25 cellular contexts compared by ENCODE assay signal in genomic region chr2:60485550-60485949, GRCh38.
A peak's percentile ranks its signal among the peaks of the same experiment; 100 is the strongest.
DNase-seq lines count a peak whose midpoint lies in the region; ATAC-seq, FAIRE-seq and TF ChIP-seq lines count a peak whose summit lies in the region.
"Had no signal": no experiment of that assay in that cellular context is flagged by ENCODE, and none has a peak within 500 bp of the region (broad histone marks: within the 10 kb centered on the region; RNA-seq: fewer than 3 reads in every experiment).

No MANE protein-coding gene starts in this region.

- peak overlapping the region; percentile 47 for H3K27ac Mint-ChIP-seq in GM23338
- peak overlapping the region; percentile 88 for H3K27ac Mint-ChIP-seq in astrocyte (ENCODE audit: unreplicated experiment)
- H3K27ac Mint-ChIP-seq: activated naive CD4-positive, alpha-beta T cell treated with anti-CD3 and anti-CD28 coated beads, Interleukin-2, amount 50 U/mL, for 24 hours; CD4-positive, CD25-positive, alpha-beta regulatory T cell; immature natural killer cell had no signal

- H3K4me1 Mint-ChIP-seq in GM23338 (peaks cover 81% of the 10 kb centered on the region), astrocyte (ENCODE audit: low read depth, unreplicated experiment) (peaks cover 60% of the 10 kb centered on the region)
- H3K4me1 Mint-ChIP-seq: activated naive CD4-positive, alpha-beta T cell treated with anti-CD3 and anti-CD28 coated beads, Interleukin-2, amount 50 U/mL, for 24 hours had no signal

- no peak overlapping the region for H3K4me3 ChIP-seq in GM23338
- no peak overlapping the region for H3K4me3 ChIP-seq in astrocyte (ENCODE audit: insufficient read depth, low read depth, low read length)
- no peak overlapping the region for H3K4me3 ChIP-seq in heart right ventricle
- H3K4me3 ChIP-seq in spleen = no peak overlapping the region
- H3K4me3 ChIP-seq: gastroesophageal sphincter, upper lobe of left lung had no signal

- no peaks in the 10 kb centered on the region for H3K9me3 Mint-ChIP-seq in GM23338
- no peaks in the 10 kb centered on the region for H3K9me3 Mint-ChIP-seq in astrocyte (ENCODE audit: unreplicated experiment)
- H3K9me3 Mint-ChIP-seq: activated naive CD4-positive, alpha-beta T cell treated with anti-CD3 and anti-CD28 coated beads, Interleukin-2, amount 50 U/mL, for 24 hours; CD4-positive, CD25-positive, alpha-beta regulatory T cell; immature natural killer cell had no signal

- H3K36me3 ChIP-seq in GM23338 (ENCODE audit: insufficient read depth) (peaks cover 4% of the 10 kb centered on the region; the same call in 1 of the 2 replicates), astrocyte (ENCODE audit: insufficient read depth, low read length) (no peaks in the 10 kb centered on the region), heart right ventricle (no peaks in the 10 kb centered on the region), spleen (peaks cover 0 to 4% (median 0%) of the 10 kb centered on the region in 6 donors)
- H3K36me3 ChIP-seq: gastroesophageal sphincter, upper lobe of left lung had no signal

- FAIRE-seq in astrocyte (lab: Jason Lieb, UNC) = no peak
- FAIRE-seq: endometrium, H54 had no signal

- H3K79me2 ChIP-seq in GM23338 (replicated peaks; ENCODE audit: insufficient read depth) (peaks cover 94% of the 10 kb centered on the region), astrocyte (ENCODE audit: insufficient read depth, low read length) (peaks cover 17% of the 10 kb centered on the region)

- H2AFZ ChIP-seq in GM23338 = no peak overlapping the region
- no peak overlapping the region for H2AFZ ChIP-seq in astrocyte (ENCODE audit: low read depth, low read length)

- H3K9me3 ChIP-seq in astrocyte (ENCODE audit: insufficient read depth, low read depth, low read length) (no peaks in the 10 kb centered on the region), heart right ventricle (peaks cover 0 to 6% (median 0%) of the 10 kb centered on the region in 11 donors), spleen (no peaks in the 10 kb centered on the region)
- H3K9me3 ChIP-seq: gastroesophageal sphincter, upper lobe of left lung had no signal

- H3K4me3 Mint-ChIP-seq in GM23338 = no peak overlapping the region
- H3K4me3 Mint-ChIP-seq in astrocyte (ENCODE audit: unreplicated experiment) = no peak overlapping the region
- H3K4me3 Mint-ChIP-seq: activated naive CD4-positive, alpha-beta T cell treated with anti-CD3 and anti-CD28 coated beads, Interleukin-2, amount 50 U/mL, for 24 hours; CD4-positive, CD25-positive, alpha-beta regulatory T cell; immature natural killer cell had no signal

- H3K27ac ChIP-seq in GM23338 (ENCODE audit: low read depth) (peak overlapping the region; percentile 52; the same call in 1 of the 2 replicates), astrocyte (ENCODE audit: low read depth, low read length) (no peak overlapping the region), heart right ventricle (peak overlapping the region; percentile 28 to 88 (median 76)), spleen (peak overlapping the region in 6 of 8 donors; percentile 17 to 87 (median 78))
- H3K27ac ChIP-seq: gastroesophageal sphincter had no signal

- H4K20me1 ChIP-seq in GM23338 (replicated peaks; ENCODE audit: insufficient read depth) = peaks cover 60% of the 10 kb centered on the region
- no peaks in the 10 kb centered on the region for H4K20me1 ChIP-seq in astrocyte (ENCODE audit: insufficient read depth, low read length)

- TF ChIP-seq CTCF in GM23338 (conservative IDR thresholded peaks at IDR 0.05; ENCODE audit: low read depth in 2 of 2) = no peak
- no peak for TF ChIP-seq CTCF in astrocyte (IDR thresholded peaks at IDR 0.05; ENCODE audit: insufficient read depth, low read depth, low read length)
- no peak for TF ChIP-seq CTCF in heart right ventricle (IDR thresholded peaks at IDR 0.05)
- TF ChIP-seq CTCF in spleen (IDR thresholded peaks at IDR 0.05 in 8 of 11, conservative IDR thresholded peaks at IDR 0.05 in 3 of 11) = no peak

- TF ChIP-seq POLR2A in spleen (IDR thresholded peaks at IDR 0.05) = no peak

- WGBS in heart right ventricle, 2 donors = 36 to 59% methylated on average over 5 of the region's 5 CpGs
- WGBS in spleen, 5 donors = 70 to 78% (median 74%) methylated on average over 5 of the region's 5 CpGs

- peaks cover 16% of the 10 kb centered on the region for H3K27me3 Mint-ChIP-seq in GM23338 (ENCODE audit: insufficient read depth, low read depth, poor library complexity)
- H3K27me3 Mint-ChIP-seq in astrocyte (ENCODE audit: low read depth, unreplicated experiment) = no peaks in the 10 kb centered on the region

- H3K36me3 Mint-ChIP-seq in GM23338 (ENCODE audit: low read depth) (peaks cover 18% of the 10 kb centered on the region), astrocyte (ENCODE audit: low read depth, unreplicated experiment) (peaks cover 5% of the 10 kb centered on the region)
- H3K36me3 Mint-ChIP-seq: activated naive CD4-positive, alpha-beta T cell treated with anti-CD3 and anti-CD28 coated beads, Interleukin-2, amount 50 U/mL, for 24 hours; CD4-positive, CD25-positive, alpha-beta regulatory T cell; immature natural killer cell had no signal

- H3K27me3 ChIP-seq in GM23338 (ENCODE audit: insufficient read depth) (peaks cover 11% of the 10 kb centered on the region), astrocyte (ENCODE audit: insufficient read depth, low read length) (no peaks in the 10 kb centered on the region), heart right ventricle (no peaks in the 10 kb centered on the region), spleen (replicated peaks in 1 of 7) (no peaks in the 10 kb centered on the region)
- H3K27me3 ChIP-seq: gastroesophageal sphincter, upper lobe of left lung had no signal

- intact Hi-C loops in heart right ventricle (cut with DNase I) (loop anchor here in 3 of 10 donors (5.0 to 10.0 kb wide), 3 partner anchors 47 to 62 kb away; no protein-coding TSS in a partner anchor), spleen (cut with DNase I; ENCODE audit: low total_unique reads) (no loop called here), posterior cingulate gyrus (cut with DNase I) (no loop called here)

- DNase-seq in GM23338 (ENCODE audit: low spot score) (no peak), astrocyte (ENCODE audit: low read depth) (no peak), heart right ventricle (peak in 1 of 2 donors; percentile 33), spleen (no peak), DMS79 (lab: John Stamatoyannopoulos, UW) (no peak), posterior cingulate gyrus (no peak)
- DNase-seq: activated CD4-positive, alpha-beta T cell treated with anti-CD3 and anti-CD28 coated beads, Interleukin-2, amount 50 U/mL, for 48 hours; activated CD8-positive, alpha-beta memory T cell treated with anti-CD3 and anti-CD28 coated beads, Interleukin-2, amount 50 U/mL, for 4 hours; caudate nucleus; CD4-positive, CD25-positive, alpha-beta regulatory T cell; hypothalamus; immature natural killer cell; NCI-H1105; NCI-H187 treated with DMSO at 0.1 percent for 48 hours; NCI-H2171 treated with DMSO at 0.1 percent for 48 hours; NCI-H510A treated with DMSO at 0.1 percent for 48 hours; SIG-M5; substantia nigra; upper lobe of left lung had no signal

- H3K4me1 ChIP-seq in GM23338 (ENCODE audit: insufficient read depth) (peaks cover 70% of the 10 kb centered on the region), astrocyte (ENCODE audit: insufficient read depth, low read length) (peaks cover 24% of the 10 kb centered on the region), heart right ventricle (peaks cover 12 to 76% (median 42%) of the 10 kb centered on the region in 9 donors), spleen (peaks cover 11 to 100% (median 64%) of the 10 kb centered on the region in 6 donors)

- H3K9me2 ChIP-seq in GM23338 (ENCODE audit: insufficient read depth) = no peaks in the 10 kb centered on the region

- H3K9ac ChIP-seq in astrocyte (ENCODE audit: low read length) = no peak overlapping the region

- ATAC-seq in GM23338 (no peak), heart right ventricle (peak; percentile 65 to 90 (median 83)), GM21447 (IDR thresholded peaks at IDR 0.05; ENCODE audit: unreplicated experiment) (no peak)
- ATAC-seq: activated CD4-positive, CD25-positive, alpha-beta regulatory T cell treated with anti-CD3 and anti-CD28 coated beads, Interleukin-2, amount 50 U/mL, for 24 hours; gastroesophageal sphincter had no signal

- H3K4me2 ChIP-seq in GM23338 (peak overlapping the region; percentile 56), astrocyte (ENCODE audit: low read length) (no peak overlapping the region)

- H3F3A ChIP-seq in GM23338 (replicated peaks; ENCODE audit: low read depth) = no peaks in the 10 kb centered on the region

TF ChIP-seq in GM23338, 12 proteins besides CTCF, POLR2A, EP300 and RAD21 (continues in another document):
- TF ChIP-seq EZH2phosphoT487 (IDR thresholded peaks at IDR 0.05; ENCODE audit: unreplicated experiment) = no peak
- no peak for TF ChIP-seq EZH2 (IDR thresholded peaks at IDR 0.05; ENCODE audit: low read depth, unreplicated experiment)

Comparison
In these comparisons a context has a peak if more than half of its experiments do, and no peak if none do; other contexts are left out.
1. ATAC-seq: peak in heart right ventricle (8 of 8); none in GM23338 (single experiment) and GM21447 (single experiment).